ENCODE assay signal across 1 cellular context in genomic region chr4:66564901-66565648, GRCh38.
TF ChIP-seq lines count a peak whose summit lies in the region.

No MANE protein-coding gene starts in this region.

TF ChIP-seq in A549, 52 proteins besides CTCF, POLR2A, EP300 and RAD21 (continued from another document):
- TF ChIP-seq, protein P1, sequence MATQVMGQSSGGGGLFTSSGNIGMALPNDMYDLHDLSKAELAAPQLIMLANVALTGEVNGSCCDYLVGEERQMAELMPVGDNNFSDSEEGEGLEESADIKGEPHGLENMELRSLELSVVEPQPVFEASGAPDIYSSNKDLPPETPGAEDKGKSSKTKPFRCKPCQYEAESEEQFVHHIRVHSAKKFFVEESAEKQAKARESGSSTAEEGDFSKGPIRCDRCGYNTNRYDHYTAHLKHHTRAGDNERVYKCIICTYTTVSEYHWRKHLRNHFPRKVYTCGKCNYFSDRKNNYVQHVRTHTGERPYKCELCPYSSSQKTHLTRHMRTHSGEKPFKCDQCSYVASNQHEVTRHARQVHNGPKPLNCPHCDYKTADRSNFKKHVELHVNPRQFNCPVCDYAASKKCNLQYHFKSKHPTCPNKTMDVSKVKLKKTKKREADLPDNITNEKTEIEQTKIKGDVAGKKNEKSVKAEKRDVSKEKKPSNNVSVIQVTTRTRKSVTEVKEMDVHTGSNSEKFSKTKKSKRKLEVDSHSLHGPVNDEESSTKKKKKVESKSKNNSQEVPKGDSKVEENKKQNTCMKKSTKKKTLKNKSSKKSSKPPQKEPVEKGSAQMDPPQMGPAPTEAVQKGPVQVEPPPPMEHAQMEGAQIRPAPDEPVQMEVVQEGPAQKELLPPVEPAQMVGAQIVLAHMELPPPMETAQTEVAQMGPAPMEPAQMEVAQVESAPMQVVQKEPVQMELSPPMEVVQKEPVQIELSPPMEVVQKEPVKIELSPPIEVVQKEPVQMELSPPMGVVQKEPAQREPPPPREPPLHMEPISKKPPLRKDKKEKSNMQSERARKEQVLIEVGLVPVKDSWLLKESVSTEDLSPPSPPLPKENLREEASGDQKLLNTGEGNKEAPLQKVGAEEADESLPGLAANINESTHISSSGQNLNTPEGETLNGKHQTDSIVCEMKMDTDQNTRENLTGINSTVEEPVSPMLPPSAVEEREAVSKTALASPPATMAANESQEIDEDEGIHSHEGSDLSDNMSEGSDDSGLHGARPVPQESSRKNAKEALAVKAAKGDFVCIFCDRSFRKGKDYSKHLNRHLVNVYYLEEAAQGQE (IDR thresholded peaks at IDR 0.05): no peak
